Comparison of ENCODE assay signal across 24 cellular contexts in genomic region chr17:75818326-75818885, GRCh38.
"Had no signal": no experiment of that assay in that cellular context is flagged by ENCODE, and none has a peak within 500 bp of the region (broad histone marks: within the 10 kb centered on the region; RNA-seq: fewer than 3 reads in every experiment).

No MANE protein-coding gene starts in this region.

- H3K4me3 ChIP-seq: coronary artery, esophagus muscularis mucosa, hepatocyte, SK-N-MC, skin epidermis, tibial artery had no signal

- H3K27ac ChIP-seq: coronary artery, esophagus muscularis mucosa, hepatocyte, SK-N-MC, tibial artery had no signal

- H3K27me3 Mint-ChIP-seq: activated B cell treated with CpG ODN at 0.5 μM for 24 hours, naive B cell had no signal

- ATAC-seq: activated CD8-positive, alpha-beta T cell treated with anti-CD3 and anti-CD28 coated beads, Interleukin-2, amount 10 ng/mL, durations not matched to agents 7 days and 5 days had no signal

- H3K79me2 ChIP-seq: hepatocyte had no signal

- H3K27ac Mint-ChIP-seq: activated B cell treated with CpG ODN at 0.5 μM for 24 hours; activated naive CD4-positive, alpha-beta T cell treated with anti-CD3 and anti-CD28 coated beads for 36 hours; activated T-helper 1 cell treated with anti-CD3 and anti-CD28 coated beads, Interleukin-12 subunit alpha, Interleukin-12 subunit beta, Interleukin-2, Interleukin-4 antibody, amounts not matched to agents 30 ng/mL and 10 ng/mL and 1 ng/mL, durations not matched to agents 14 hours and 24 hours and 36 hours; T-helper 1 cell treated with Interleukin-12 subunit alpha and Interleukin-12 subunit beta and Interleukin-4 antibody, amounts not matched to agents 30 μg/mL and 1 μg/mL, for 36 hours had no signal

- H3K27me3 ChIP-seq: esophagus muscularis mucosa, hepatocyte, tibial artery had no signal

- H3K9me3 Mint-ChIP-seq: activated B cell treated with CpG ODN at 0.5 μM for 24 hours; activated naive CD4-positive, alpha-beta T cell treated with anti-CD3 and anti-CD28 coated beads for 36 hours; activated T-helper 1 cell treated with anti-CD3 and anti-CD28 coated beads, Interleukin-12 subunit alpha, Interleukin-12 subunit beta, Interleukin-2, Interleukin-4 antibody, amounts not matched to agents 30 ng/mL and 10 ng/mL and 1 ng/mL, durations not matched to agents 14 hours and 24 hours and 36 hours; naive B cell; T-helper 1 cell treated with Interleukin-12 subunit alpha and Interleukin-12 subunit beta and Interleukin-4 antibody, amounts not matched to agents 30 μg/mL and 1 μg/mL, for 36 hours had no signal

- DNase-seq: activated B cell treated with CpG ODN at 0.5 μM for 24 hours; activated CD4-positive, alpha-beta T cell treated with anti-CD3 and anti-CD28 coated beads for 48 hours; activated CD8-positive, alpha-beta memory T cell treated with anti-CD3 and anti-CD28 coated beads, Interleukin-2, amount 50 U/mL, for 4 hours; activated CD8-positive, alpha-beta T cell treated with anti-CD3 and anti-CD28 coated beads, Interleukin-2, amount 10 ng/mL, durations not matched to agents 7 days and 5 days; activated naive CD4-positive, alpha-beta T cell treated with anti-CD3 and anti-CD28 coated beads for 36 hours; amniotic stem cell; central memory CD4-positive, alpha-beta T cell; effector CD4-positive, alpha-beta T cell; mammary epithelial cell; naive B cell; occipital lobe; stimulated activated CD4-positive, alpha-beta T cell treated with anti-CD3 and anti-CD28 coated beads, Interleukin-15, amount 100 ng/mL, for 24 hours; stimulated activated CD4-positive, alpha-beta T cell treated with anti-CD3 and anti-CD28 coated beads, Interleukin-4, amount 100 ng/mL, for 1 hour; stimulated activated naive CD4-positive, alpha-beta T cell; tibial artery had no signal

- H3K4me2 ChIP-seq: hepatocyte had no signal

- H3K4me3 Mint-ChIP-seq: activated B cell treated with CpG ODN at 0.5 μM for 24 hours; activated CD8-positive, alpha-beta T cell treated with anti-CD3 and anti-CD28 coated beads, Interleukin-2, amount 10 ng/mL, durations not matched to agents 7 days and 5 days; activated naive CD4-positive, alpha-beta T cell treated with anti-CD3 and anti-CD28 coated beads for 36 hours; activated T-helper 1 cell treated with anti-CD3 and anti-CD28 coated beads, Interleukin-12 subunit alpha, Interleukin-12 subunit beta, Interleukin-2, Interleukin-4 antibody, amounts not matched to agents 30 ng/mL and 10 ng/mL and 1 ng/mL, durations not matched to agents 14 hours and 24 hours and 36 hours; naive B cell; T-helper 1 cell treated with Interleukin-12 subunit alpha and Interleukin-12 subunit beta and Interleukin-4 antibody, amounts not matched to agents 30 μg/mL and 1 μg/mL, for 36 hours had no signal

- FAIRE-seq: keratinocyte, TTC549 had no signal

- H3K9me3 ChIP-seq: esophagus muscularis mucosa, tibial artery had no signal

- H2AFZ ChIP-seq: hepatocyte had no signal
